ENCODE assay signal across 10 cellular contexts in genomic region chr3:33884204-33884561, GRCh38.
A peak's percentile ranks its signal among the peaks of the same experiment; 100 is the strongest.
DNase-seq lines count a peak whose midpoint lies in the region; ATAC-seq and TF ChIP-seq lines count a peak whose summit lies in the region.
"Had no signal": no experiment of that assay in that cellular context is flagged by ENCODE, and none has a peak within 500 bp of the region (broad histone marks: within the 10 kb centered on the region; RNA-seq: fewer than 3 reads in every experiment).

No MANE protein-coding gene starts in this region.

- no peak for TF ChIP-seq CTCF in brain (conservative IDR thresholded peaks at IDR 0.05)
- TF ChIP-seq CTCF in mucosa of descending colon (IDR thresholded peaks at IDR 0.05), result no peak
- no peak for TF ChIP-seq CTCF in omental fat pad (IDR thresholded peaks at IDR 0.05)
- TF ChIP-seq CTCF in gastroesophageal sphincter (IDR thresholded peaks at IDR 0.05), result peak in 2 of 4 experiments; percentile 12 to 21

- ATAC-seq in HG03159 (IDR thresholded peaks at IDR 0.05; ENCODE audit: unreplicated experiment) (peak; percentile 54), mucosa of descending colon (peak; percentile 53), omental fat pad (ENCODE audit: low FRiP score) (no peak), HG03025 (IDR thresholded peaks at IDR 0.05; ENCODE audit: low FRiP score, unreplicated experiment) (no peak), gastroesophageal sphincter (no peak)

- TF ChIP-seq EP300 in gastroesophageal sphincter (IDR thresholded peaks at IDR 0.05), result no peak

- peaks cover 7% of the 10 kb centered on the region for H3K27me3 Mint-ChIP-seq in brain
- H3K27me3 Mint-ChIP-seq: activated CD4-positive, alpha-beta T cell treated with anti-CD3 and anti-CD28 coated beads for 36 hours had no signal

- H3K9me3 Mint-ChIP-seq in brain, result peaks cover 0 to 9% (median 0%) of the 10 kb centered on the region in 5 experiments

- peak; percentile 41 for DNase-seq in ELF-1 (ENCODE audit: low read depth, low spot score)
- no peak for DNase-seq in mucosa of descending colon
- no peak for DNase-seq in omental fat pad (ENCODE audit: low spot score)
- DNase-seq in activated naive CD4-positive, alpha-beta T cell treated with anti-CD3 and anti-CD28 coated beads, Interleukin-2, amount 50 U/mL, for 16 hours, result no peak
- DNase-seq: activated CD4-positive, alpha-beta T cell treated with anti-CD3 and anti-CD28 coated beads for 36 hours had no signal

- 40 to 60% methylated on average over 5 to 9 of the region's 9 CpGs for WGBS in gastroesophageal sphincter (ENCODE audit: low coverage in 1 of 2), 2 donors

- H3K27ac ChIP-seq in gastroesophageal sphincter, result no peak overlapping the region
- H3K27ac ChIP-seq: KMS-11 had no signal

- peaks cover 9% of the 10 kb centered on the region for H3K4me1 Mint-ChIP-seq in brain

- intact Hi-C loops in mucosa of descending colon (cut with DNase I, micrococcal nuclease), result loop anchor here in 1 of 2 donors (10.0 kb wide), 1 partner anchor 801 kb away; no protein-coding TSS in a partner anchor

- peak overlapping the region in 2 of 5 experiments; percentile 74 to 75 for H3K4me3 Mint-ChIP-seq in brain
- H3K4me3 Mint-ChIP-seq: activated CD4-positive, alpha-beta T cell treated with anti-CD3 and anti-CD28 coated beads for 36 hours had no signal

- H3K4me1 ChIP-seq in mucosa of descending colon (ENCODE audit: low read depth), result peaks cover 3% of the 10 kb centered on the region
- peaks cover 0 to 9% (median 4%) of the 10 kb centered on the region in 3 donors for H3K4me1 ChIP-seq in gastroesophageal sphincter

- H3K4me3 ChIP-seq in mucosa of descending colon (no peak overlapping the region), gastroesophageal sphincter (no peak overlapping the region)

- no peak for TF ChIP-seq POLR2A in gastroesophageal sphincter (IDR thresholded peaks at IDR 0.05)

- H3K9me3 ChIP-seq in mucosa of descending colon, result no peaks in the 10 kb centered on the region
- H3K9me3 ChIP-seq in gastroesophageal sphincter, result no peaks in the 10 kb centered on the region

- no peaks in the 10 kb centered on the region for H3K36me3 Mint-ChIP-seq in brain

- no peaks in the 10 kb centered on the region for H3K36me3 ChIP-seq in mucosa of descending colon (ENCODE audit: low read depth)
- H3K36me3 ChIP-seq in gastroesophageal sphincter, result no peaks in the 10 kb centered on the region

- peak overlapping the region in 3 of 5 experiments; percentile 47 to 97 (median 95) for H3K27ac Mint-ChIP-seq in brain
- H3K27ac Mint-ChIP-seq: activated CD4-positive, alpha-beta T cell treated with anti-CD3 and anti-CD28 coated beads for 36 hours had no signal

- no peaks in the 10 kb centered on the region for H3K27me3 ChIP-seq in gastroesophageal sphincter

Comparison
In these comparisons a context has a peak if more than half of its experiments do, and no peak if none do; other contexts are left out.
1. ATAC-seq: peak in HG03159 (single experiment) and mucosa of descending colon (single experiment); none in omental fat pad (single experiment), HG03025 (single experiment) and gastroesophageal sphincter (single experiment).